In the genomic region with DNA sequence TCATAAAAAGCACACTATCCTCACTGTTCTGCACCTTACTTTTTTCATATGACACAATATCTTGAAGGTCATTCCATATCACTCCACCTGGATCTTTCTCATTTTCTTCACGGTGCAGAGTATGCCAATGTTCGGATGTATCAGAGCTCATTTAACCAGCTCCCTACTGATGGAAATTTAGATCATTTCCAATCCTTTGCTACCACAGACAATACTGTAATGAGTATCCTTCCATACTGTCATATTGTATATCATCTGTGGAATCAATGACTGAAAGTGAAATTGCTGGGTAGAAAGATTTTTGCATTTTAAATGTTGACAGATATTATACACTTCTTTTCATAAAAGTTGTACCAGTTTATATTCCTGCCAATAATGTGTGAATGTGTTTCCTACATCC, we compare ENCODE assay signal across 18 cellular contexts. TPM values are rescaled to one million over a fixed set of nuclear protein-coding genes. Genes with fewer than 3 reads are reported as not detected.
DNase-seq lines count a peak whose midpoint lies in the region; ATAC-seq and TF ChIP-seq lines count a peak whose summit lies in the region.
"Had no signal": no experiment of that assay in that cellular context is flagged by ENCODE, and none has a peak within 500 bp of the region (broad histone marks: within the 10 kb centered on the region; RNA-seq: fewer than 3 reads in every experiment).

No MANE protein-coding gene starts in this region.

- H3K27ac ChIP-seq in GM23338 (ENCODE audit: low read depth) = no peak overlapping the region

- no peaks in the 10 kb centered on the region for H3K27me3 Mint-ChIP-seq in activated T-cell treated with anti-CD3 and anti-CD28 coated beads, Interleukin-2, amount 50 U/mL, for 4 hours (ENCODE audit: low read depth)
- peaks cover 1% of the 10 kb centered on the region for H3K27me3 Mint-ChIP-seq in GM23338 (ENCODE audit: insufficient read depth, low read depth, poor library complexity)
- H3K27me3 Mint-ChIP-seq in activated T-helper 17 cell treated with anti-CD3 and anti-CD28 coated beads, Interleukin-2, amount 50 U/mL, for 72 hours = no peaks in the 10 kb centered on the region

- no peaks in the 10 kb centered on the region for H3K9me2 ChIP-seq in GM23338 (ENCODE audit: insufficient read depth)

- peak; percentile 74 to 77 for ATAC-seq in activated T-cell treated with anti-CD3 and anti-CD28 coated beads, Interleukin-2, amount 50 U/mL, for 4 hours
- no peak for ATAC-seq in GM23338
- peak; percentile 86 for ATAC-seq in activated T-helper 17 cell treated with anti-CD3 and anti-CD28 coated beads, Interleukin-2, amount 50 U/mL, for 72 hours (replicated peaks)
- peak; percentile 79 for ATAC-seq in stimulated activated naive CD8-positive, alpha-beta T cell treated with anti-CD3 and anti-CD28 coated beads, Interleukin-15, Interleukin-2, amounts not matched to agents 100 U/mL and 50 U/mL, for 24 hours
- ATAC-seq: CD8-positive, alpha-beta T cell; HepG2; Panc1 had no signal

- no peaks in the 10 kb centered on the region for H3K36me3 ChIP-seq in GM23338 (ENCODE audit: insufficient read depth)

- TF ChIP-seq CTCF in GM23338 (conservative IDR thresholded peaks at IDR 0.05; ENCODE audit: low read depth in 2 of 2) = no peak

- H3K9me3 Mint-ChIP-seq in activated T-cell treated with anti-CD3 and anti-CD28 coated beads, Interleukin-2, amount 50 U/mL, for 4 hours = no peaks in the 10 kb centered on the region
- no peaks in the 10 kb centered on the region for H3K9me3 Mint-ChIP-seq in GM23338
- H3K9me3 Mint-ChIP-seq in activated T-helper 17 cell treated with anti-CD3 and anti-CD28 coated beads, Interleukin-2, amount 50 U/mL, for 72 hours = no peaks in the 10 kb centered on the region
- H3K9me3 Mint-ChIP-seq: CD8-positive, alpha-beta T cell had no signal

- H3K4me1 ChIP-seq in GM23338 (ENCODE audit: insufficient read depth) = no peaks in the 10 kb centered on the region

- H2AFZ ChIP-seq in GM23338 = peak overlapping the region; percentile 52; the same call in 1 of the 2 replicates

- no peak overlapping the region for H3K27ac Mint-ChIP-seq in GM23338
- H3K27ac Mint-ChIP-seq in activated T-helper 17 cell treated with anti-CD3 and anti-CD28 coated beads, Interleukin-2, amount 50 U/mL, for 72 hours = peak overlapping the region; percentile 20
- H3K27ac Mint-ChIP-seq: CD8-positive, alpha-beta T cell had no signal

- no peaks in the 10 kb centered on the region for H3F3A ChIP-seq in GM23338 (replicated peaks; ENCODE audit: low read depth)

- H3K79me2 ChIP-seq in GM23338 (replicated peaks; ENCODE audit: insufficient read depth) = no peaks in the 10 kb centered on the region

- no peaks in the 10 kb centered on the region for H3K36me3 Mint-ChIP-seq in activated T-cell treated with anti-CD3 and anti-CD28 coated beads, Interleukin-2, amount 50 U/mL, for 4 hours (ENCODE audit: insufficient read depth)
- H3K36me3 Mint-ChIP-seq in GM23338 (ENCODE audit: low read depth) = no peaks in the 10 kb centered on the region
- H3K36me3 Mint-ChIP-seq in activated T-helper 17 cell treated with anti-CD3 and anti-CD28 coated beads, Interleukin-2, amount 50 U/mL, for 72 hours (ENCODE audit: low read depth) = no peaks in the 10 kb centered on the region
- H3K36me3 Mint-ChIP-seq: CD8-positive, alpha-beta T cell had no signal

- no peaks in the 10 kb centered on the region for H4K20me1 ChIP-seq in GM23338 (replicated peaks; ENCODE audit: insufficient read depth)

- H3K4me1 Mint-ChIP-seq in activated T-cell treated with anti-CD3 and anti-CD28 coated beads, Interleukin-2, amount 50 U/mL, for 4 hours (ENCODE audit: low read depth) = peaks cover 40% of the 10 kb centered on the region
- peaks cover 2% of the 10 kb centered on the region; the same call in 2 of the 3 replicates for H3K4me1 Mint-ChIP-seq in GM23338
- peaks cover 37% of the 10 kb centered on the region for H3K4me1 Mint-ChIP-seq in activated T-helper 17 cell treated with anti-CD3 and anti-CD28 coated beads, Interleukin-2, amount 50 U/mL, for 72 hours

- H3K4me3 Mint-ChIP-seq in activated T-cell treated with anti-CD3 and anti-CD28 coated beads, Interleukin-2, amount 50 U/mL, for 4 hours = no peak overlapping the region
- H3K4me3 Mint-ChIP-seq in GM23338 = no peak overlapping the region
- H3K4me3 Mint-ChIP-seq in activated T-helper 17 cell treated with anti-CD3 and anti-CD28 coated beads, Interleukin-2, amount 50 U/mL, for 72 hours = peak overlapping the region; percentile 38
- H3K4me3 Mint-ChIP-seq: CD8-positive, alpha-beta T cell had no signal

- DNase-seq in activated T-cell treated with anti-CD3 and anti-CD28 coated beads, Interleukin-2, amount 50 U/mL, for 4 hours = no peak
- DNase-seq in activated T-cell treated with anti-CD3 and anti-CD28 coated beads for 4 hours (no peak), GM23338 (ENCODE audit: low spot score) (no peak), Kasumi-1 (lab: John Stamatoyannopoulos, UW) (no peak), HuH-7 (ENCODE audit: low spot score) (no peak)
- DNase-seq in stimulated activated naive CD8-positive, alpha-beta T cell treated with anti-CD3 and anti-CD28 coated beads, Interleukin-15, Interleukin-2, amounts not matched to agents 100 U/mL and 50 U/mL, for 24 hours = no peak
- DNase-seq: ACHN; CD8-positive, alpha-beta T cell; GOT3; Karpas-422; NCI-H1105 treated with DMSO at 0.1 percent for 48 hours; NCI-H187 treated with DMSO at 0.1 percent for 48 hours; NCI-H446; NCI-H748 treated with DMSO at 0.1 percent for 48 hours; Right ventricle myocardium superior had no signal

- H3K4me3 ChIP-seq in GM23338 = no peak overlapping the region

- H3K27me3 ChIP-seq in GM23338 (ENCODE audit: insufficient read depth) = no peaks in the 10 kb centered on the region

- no peak overlapping the region for H3K4me2 ChIP-seq in GM23338

TF ChIP-seq in GM23338, 12 proteins besides CTCF, POLR2A, EP300 and RAD21 (continues in another document):
- no peak for TF ChIP-seq POLR2AphosphoS5 (IDR thresholded peaks at IDR 0.05; ENCODE audit: low read depth)
- TF ChIP-seq, protein P1, sequence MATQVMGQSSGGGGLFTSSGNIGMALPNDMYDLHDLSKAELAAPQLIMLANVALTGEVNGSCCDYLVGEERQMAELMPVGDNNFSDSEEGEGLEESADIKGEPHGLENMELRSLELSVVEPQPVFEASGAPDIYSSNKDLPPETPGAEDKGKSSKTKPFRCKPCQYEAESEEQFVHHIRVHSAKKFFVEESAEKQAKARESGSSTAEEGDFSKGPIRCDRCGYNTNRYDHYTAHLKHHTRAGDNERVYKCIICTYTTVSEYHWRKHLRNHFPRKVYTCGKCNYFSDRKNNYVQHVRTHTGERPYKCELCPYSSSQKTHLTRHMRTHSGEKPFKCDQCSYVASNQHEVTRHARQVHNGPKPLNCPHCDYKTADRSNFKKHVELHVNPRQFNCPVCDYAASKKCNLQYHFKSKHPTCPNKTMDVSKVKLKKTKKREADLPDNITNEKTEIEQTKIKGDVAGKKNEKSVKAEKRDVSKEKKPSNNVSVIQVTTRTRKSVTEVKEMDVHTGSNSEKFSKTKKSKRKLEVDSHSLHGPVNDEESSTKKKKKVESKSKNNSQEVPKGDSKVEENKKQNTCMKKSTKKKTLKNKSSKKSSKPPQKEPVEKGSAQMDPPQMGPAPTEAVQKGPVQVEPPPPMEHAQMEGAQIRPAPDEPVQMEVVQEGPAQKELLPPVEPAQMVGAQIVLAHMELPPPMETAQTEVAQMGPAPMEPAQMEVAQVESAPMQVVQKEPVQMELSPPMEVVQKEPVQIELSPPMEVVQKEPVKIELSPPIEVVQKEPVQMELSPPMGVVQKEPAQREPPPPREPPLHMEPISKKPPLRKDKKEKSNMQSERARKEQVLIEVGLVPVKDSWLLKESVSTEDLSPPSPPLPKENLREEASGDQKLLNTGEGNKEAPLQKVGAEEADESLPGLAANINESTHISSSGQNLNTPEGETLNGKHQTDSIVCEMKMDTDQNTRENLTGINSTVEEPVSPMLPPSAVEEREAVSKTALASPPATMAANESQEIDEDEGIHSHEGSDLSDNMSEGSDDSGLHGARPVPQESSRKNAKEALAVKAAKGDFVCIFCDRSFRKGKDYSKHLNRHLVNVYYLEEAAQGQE (IDR thresholded peaks at IDR 0.05; ENCODE audit: unreplicated experiment) = no peak
- no peak for TF ChIP-seq CREB1 (CRISPR knock-in tag; IDR thresholded peaks at IDR 0.05; ENCODE audit: low read depth)
- TF ChIP-seq, protein P2, sequence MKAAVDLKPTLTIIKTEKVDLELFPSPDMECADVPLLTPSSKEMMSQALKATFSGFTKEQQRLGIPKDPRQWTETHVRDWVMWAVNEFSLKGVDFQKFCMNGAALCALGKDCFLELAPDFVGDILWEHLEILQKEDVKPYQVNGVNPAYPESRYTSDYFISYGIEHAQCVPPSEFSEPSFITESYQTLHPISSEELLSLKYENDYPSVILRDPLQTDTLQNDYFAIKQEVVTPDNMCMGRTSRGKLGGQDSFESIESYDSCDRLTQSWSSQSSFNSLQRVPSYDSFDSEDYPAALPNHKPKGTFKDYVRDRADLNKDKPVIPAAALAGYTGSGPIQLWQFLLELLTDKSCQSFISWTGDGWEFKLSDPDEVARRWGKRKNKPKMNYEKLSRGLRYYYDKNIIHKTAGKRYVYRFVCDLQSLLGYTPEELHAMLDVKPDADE (IDR thresholded peaks at IDR 0.05) = no peak
- no peak for TF ChIP-seq EZH2phosphoT487 (IDR thresholded peaks at IDR 0.05; ENCODE audit: unreplicated experiment)
- TF ChIP-seq ZNF114 (CRISPR knock-in tag; IDR thresholded peaks at IDR 0.05) = no peak
- no peak for TF ChIP-seq JUNB (IDR thresholded peaks at IDR 0.05; ENCODE audit: unreplicated experiment)
- no peak for TF ChIP-seq STAT1 (IDR thresholded peaks at IDR 0.05; ENCODE audit: unreplicated experiment)
- no peak for TF ChIP-seq ZNF331 (CRISPR knock-in tag; IDR thresholded peaks at IDR 0.05; ENCODE audit: low read depth)
- no peak for TF ChIP-seq EZH2 (IDR thresholded peaks at IDR 0.05; ENCODE audit: low read depth, unreplicated experiment)
- no peak for TF ChIP-seq NANOG (IDR thresholded peaks at IDR 0.05; ENCODE audit: borderline replicate concordance)

RNA-seq across cellular contexts. Expression of a gene that starts 2.2 kb away (rescaled TPM):
- under 1 TPM in 2 of 3 donors, not detected in 1; 0.05 TPM for total RNA-seq in activated T-cell treated with anti-CD3 and anti-CD28 coated beads, Interleukin-2, amount 50 U/mL, for 4 hours
- not detected in 2 replicates for total RNA-seq in GM23338 (2014; rRNA removed; shearing (Covaris generic))
- not detected in 2 replicates for polyA plus RNA-seq in GM23338 (2016; fragmentation: Nextera tagmentation; extraction: Ambion mirVana)
- total RNA-seq in activated T-helper 17 cell treated with anti-CD3 and anti-CD28 coated beads, Interleukin-2, amount 50 U/mL, for 72 hours = under 1 TPM; 0.11 to 0.32 TPM
- total RNA-seq: HepG2, Right ventricle myocardium superior had no signal
- polyA plus RNA-seq: HepG2 had no signal

RNA-seq across cellular contexts. Expression of a gene that starts 16.9 kb away (rescaled TPM):
- total RNA-seq in activated T-cell treated with anti-CD3 and anti-CD28 coated beads, Interleukin-2, amount 50 U/mL, for 4 hours = 10 to 100 TPM; 23.2 to 42.0 (median 28.3) TPM
- total RNA-seq in GM23338 (2014; rRNA removed; shearing (Covaris generic)) = 44.4 and 45.6 TPM in 2 replicates
- 31.5 and 34.0 TPM in 2 replicates for polyA plus RNA-seq in GM23338 (2016; fragmentation: Nextera tagmentation; extraction: Ambion mirVana)
- total RNA-seq in activated T-helper 17 cell treated with anti-CD3 and anti-CD28 coated beads, Interleukin-2, amount 50 U/mL, for 72 hours = 100 to 1,000 TPM; 149 to 164 TPM
